ENCODE assay signal across 22 cellular contexts in the genomic region with DNA sequence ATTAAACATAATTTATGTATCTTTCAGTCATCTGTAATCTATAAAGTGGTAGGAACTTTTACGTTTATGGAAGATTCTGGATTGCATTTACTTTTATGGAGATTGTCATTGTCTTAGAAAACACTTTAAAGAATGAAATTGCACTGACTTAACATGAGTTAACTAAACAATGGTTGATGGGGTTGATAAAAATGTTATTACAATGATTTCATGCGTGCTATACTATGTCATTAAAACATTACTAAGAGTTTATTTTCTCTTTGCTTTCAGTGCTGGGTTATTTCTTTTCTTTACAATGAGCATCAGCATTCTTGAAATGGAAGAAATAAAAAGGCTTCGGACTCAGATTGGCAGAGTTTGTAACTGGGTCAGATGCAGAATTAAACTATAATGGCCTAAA.
DNase-seq lines count a peak whose midpoint lies in the region; ATAC-seq and TF ChIP-seq lines count a peak whose summit lies in the region.
"Had no signal": no experiment of that assay in that cellular context is flagged by ENCODE, and none has a peak within 500 bp of the region (broad histone marks: within the 10 kb centered on the region; RNA-seq: fewer than 3 reads in every experiment).

No MANE protein-coding gene starts in this region.

- no peaks in the 10 kb centered on the region for H3K9me2 ChIP-seq in SK-N-SH

- no peak overlapping the region for H3K27ac ChIP-seq in SK-N-SH (ENCODE audit: low read depth in 2 of 2, low read length in 1 of 2)
- no peak overlapping the region for H3K27ac ChIP-seq in HEK293 (ENCODE audit: extremely low read depth, low read depth, low read length)
- peak overlapping the region; percentile 46; the same call in 1 of the 2 replicates for H3K27ac ChIP-seq in VCaP
- H3K27ac ChIP-seq in osteoblast (ENCODE audit: low read depth, low read length) = no peak overlapping the region
- H3K27ac ChIP-seq: 22Rv1; A549; BLaER1 treated with 17β-estradiol and CSF1 and Interleukin-3, amounts not matched to agents 10 nM and 100 nM; C4-2B had no signal

- CTCF ChIA-PET in SK-N-SH (lab: Yijun Ruan, JAX) = interaction anchor here (1.2 kb wide), 2 partner anchors 16 to 435 kb away, joined by 3 to 6 read pairs; no protein-coding TSS in a partner anchor
- CTCF ChIA-PET in HEK293 (lab: Yijun Ruan, JAX) = no interaction called here

- WGBS in SK-N-SH (ENCODE audit: low lambda C conversion rate) = 57% methylated on average over 3 of the region's 3 CpGs

- no peak for ATAC-seq in SK-N-SH treated with all-trans-retinoic acid at 6 μM for 48 hours
- ATAC-seq: A549; CD8-positive, alpha-beta T cell; GM12878 had no signal

- H3K79me2 ChIP-seq in SK-N-SH (ENCODE audit: insufficient read depth) (no peaks in the 10 kb centered on the region), osteoblast (ENCODE audit: insufficient read depth, low read length) (no peaks in the 10 kb centered on the region)

- H3F3A ChIP-seq in SK-N-SH (replicated peaks; ENCODE audit: insufficient read depth) = peaks cover 3% of the 10 kb centered on the region

- no peaks in the 10 kb centered on the region for H4K20me1 ChIP-seq in SK-N-SH (ENCODE audit: insufficient read depth)
- H4K20me1 ChIP-seq in osteoblast (ENCODE audit: insufficient read depth, low read length) = no peaks in the 10 kb centered on the region
- H4K20me1 ChIP-seq: BLaER1 treated with 17β-estradiol and CSF1 and Interleukin-3, amounts not matched to agents 10 nM and 100 nM had no signal

- H3K4me1 ChIP-seq in SK-N-SH (ENCODE audit: control insufficient read depth in 1 of 2, insufficient read depth in 2 of 2, low read depth in 1 of 2, low read length in 1 of 2) (no peaks in the 10 kb centered on the region), HEK293 (ENCODE audit: control insufficient read depth, insufficient read depth, low read length) (no peaks in the 10 kb centered on the region), osteoblast (ENCODE audit: insufficient read depth, low read length) (peaks cover 4% of the 10 kb centered on the region)
- H3K4me1 ChIP-seq: A549, Caco-2 had no signal

- H3K36me3 ChIP-seq in SK-N-SH (replicated peaks in 1 of 2; ENCODE audit: control insufficient read depth in 1 of 2, insufficient read depth in 2 of 2, low read length in 1 of 2) = no peaks in the 10 kb centered on the region
- no peaks in the 10 kb centered on the region for H3K36me3 ChIP-seq in HEK293 (ENCODE audit: control insufficient read depth in 2 of 2, insufficient read depth in 1 of 2, low read length in 2 of 2)
- no peaks in the 10 kb centered on the region for H3K36me3 ChIP-seq in osteoblast (ENCODE audit: insufficient read depth, low read length)
- H3K36me3 ChIP-seq: BLaER1 treated with 17β-estradiol and CSF1 and Interleukin-3, amounts not matched to agents 10 nM and 100 nM had no signal

- no peak for TF ChIP-seq EP300 in SK-N-SH (IDR thresholded peaks at IDR 0.05; ENCODE audit: borderline replicate concordance in 1 of 2, low read depth in 1 of 2, low read length in 1 of 2)

- no peak overlapping the region for H2AFZ ChIP-seq in SK-N-SH (ENCODE audit: low read depth)
- no peak overlapping the region for H2AFZ ChIP-seq in osteoblast (ENCODE audit: low read length)

- no peak overlapping the region for H3K4me2 ChIP-seq in SK-N-SH
- no peak overlapping the region for H3K4me2 ChIP-seq in osteoblast (ENCODE audit: insufficient read depth, low read length)
- H3K4me2 ChIP-seq: A549; BLaER1 treated with 17β-estradiol and CSF1 and Interleukin-3, amounts not matched to agents 10 nM and 100 nM had no signal

- H3K9ac ChIP-seq in SK-N-SH = no peak overlapping the region
- H3K9ac ChIP-seq: BLaER1 treated with 17β-estradiol and CSF1 and Interleukin-3, amounts not matched to agents 10 nM and 100 nM had no signal

- no peak overlapping the region for H3K4me3 ChIP-seq in SK-N-SH (ENCODE audit: low read depth in 2 of 2, low read length in 1 of 2)
- no peak overlapping the region for H3K4me3 ChIP-seq in HEK293 (ENCODE audit: low read depth, low read length)
- no peak overlapping the region for H3K4me3 ChIP-seq in osteoblast (ENCODE audit: insufficient read depth, low read length)
- H3K4me3 ChIP-seq: A549; BLaER1 treated with 17β-estradiol and CSF1 and Interleukin-3, amounts not matched to agents 10 nM and 100 nM; GM12878 had no signal

- POLR2A ChIA-PET in SK-N-SH (lab: Yijun Ruan, JAX) (no interaction called here), HEK293 (lab: Yijun Ruan, JAX) (no interaction called here)

- in situ Hi-C loops in GM13976 (cut with MboI; ENCODE audit: low sequenced_read_pairs, unreplicated experiment) = no loop called here

- H3K9me3 ChIP-seq in SK-N-SH (no peaks in the 10 kb centered on the region), HEK293 (ENCODE audit: control insufficient read depth, insufficient read depth, low read depth, low read length) (no peaks in the 10 kb centered on the region), osteoblast (ENCODE audit: low read depth, low read length) (no peaks in the 10 kb centered on the region)
- H3K9me3 ChIP-seq: A549; BLaER1 treated with 17β-estradiol and CSF1 and Interleukin-3, amounts not matched to agents 10 nM and 100 nM; Caco-2 had no signal

- TF ChIP-seq CTCF in SK-N-SH (IDR thresholded peaks at IDR 0.05) (no peak), HEK293 (tag by site-specific recombination; IDR thresholded peaks at IDR 0.05) (no peak), VCaP (conservative IDR thresholded peaks at IDR 0.05) (no peak), osteoblast (IDR thresholded peaks at IDR 0.05; ENCODE audit: extremely low read depth, low read depth, low read length) (no peak), GM13976 (IDR thresholded peaks at IDR 0.05; ENCODE audit: borderline replicate concordance, control extremely low read depth, extremely low read depth, insufficient read depth, missing control alignments) (no peak)

- no peak for DNase-seq in SK-N-SH
- peak; percentile 76 for DNase-seq in osteoblast (ENCODE audit: insufficient read length, low spot score, missing footprints)
- DNase-seq in iPS-NIHi7 (ENCODE audit: extremely low spot score) = no peak
- DNase-seq in GM13976 (ENCODE audit: low spot score) = no peak
- DNase-seq: AML-193; Caco-2; Calu3; CD4-positive, alpha-beta T cell; CD8-positive, alpha-beta T cell; DMS53; DMS79; DND-41; EL; GDM1 had no signal

- H3K27me3 ChIP-seq in SK-N-SH (ENCODE audit: insufficient read depth) (no peaks in the 10 kb centered on the region), osteoblast (ENCODE audit: insufficient read depth, low read length) (no peaks in the 10 kb centered on the region)
- H3K27me3 ChIP-seq: BLaER1 treated with 17β-estradiol and CSF1 and Interleukin-3, amounts not matched to agents 10 nM and 100 nM had no signal

- TF ChIP-seq RAD21 in SK-N-SH (IDR thresholded peaks at IDR 0.05; ENCODE audit: low read length) = no peak

TF ChIP-seq in SK-N-SH treated with all-trans-retinoic acid at 6 μM for 48 hours, 23 proteins besides CTCF, POLR2A, EP300 and RAD21 (continues in another document):
- TF ChIP-seq ISL1 (CRISPR knock-in tag; IDR thresholded peaks at IDR 0.05) (peak; percentile 55), ZNF8 (CRISPR knock-in tag; IDR thresholded peaks at IDR 0.05) (no peak)
- TF ChIP-seq, protein P1, sequence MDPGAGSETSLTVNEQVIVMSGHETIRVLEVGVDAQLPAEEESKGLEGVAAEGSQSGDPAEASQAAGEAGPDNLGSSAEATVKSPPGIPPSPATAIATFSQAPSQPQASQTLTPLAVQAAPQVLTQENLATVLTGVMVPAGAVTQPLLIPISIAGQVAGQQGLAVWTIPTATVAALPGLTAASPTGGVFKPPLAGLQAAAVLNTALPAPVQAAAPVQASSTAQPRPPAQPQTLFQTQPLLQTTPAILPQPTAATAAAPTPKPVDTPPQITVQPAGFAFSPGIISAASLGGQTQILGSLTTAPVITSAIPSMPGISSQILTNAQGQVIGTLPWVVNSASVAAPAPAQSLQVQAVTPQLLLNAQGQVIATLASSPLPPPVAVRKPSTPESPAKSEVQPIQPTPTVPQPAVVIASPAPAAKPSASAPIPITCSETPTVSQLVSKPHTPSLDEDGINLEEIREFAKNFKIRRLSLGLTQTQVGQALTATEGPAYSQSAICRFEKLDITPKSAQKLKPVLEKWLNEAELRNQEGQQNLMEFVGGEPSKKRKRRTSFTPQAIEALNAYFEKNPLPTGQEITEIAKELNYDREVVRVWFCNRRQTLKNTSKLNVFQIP (CRISPR knock-in tag; IDR thresholded peaks at IDR 0.05; ENCODE audit: borderline replicate concordance, low read depth) = no peak

TF ChIP-seq in SK-N-SH, 30 proteins besides CTCF, POLR2A, EP300 and RAD21 (continues in another document):
- TF ChIP-seq TAF1 (IDR thresholded peaks at IDR 0.05; ENCODE audit: borderline replicate concordance, low read depth, low read length) (no peak), MEF2A (IDR thresholded peaks at IDR 0.05; ENCODE audit: borderline replicate concordance, low read depth) (no peak), JUND (IDR thresholded peaks at IDR 0.05) (no peak), FOXJ3 (CRISPR knock-in tag; IDR thresholded peaks at IDR 0.05) (no peak), FOXM1 (IDR thresholded peaks at IDR 0.05; ENCODE audit: low read depth) (no peak), RXRA (IDR thresholded peaks at IDR 0.05; ENCODE audit: borderline replicate concordance, low read depth) (no peak)

TF ChIP-seq in HEK293, 187 proteins besides CTCF, POLR2A, EP300 and RAD21 (continues in another document):
- TF ChIP-seq ZNF658 (tag by site-specific recombination; IDR thresholded peaks at IDR 0.05) = no peak
- TF ChIP-seq MZF1 (tag by site-specific recombination; IDR thresholded peaks at IDR 0.05; ENCODE audit: borderline replicate concordance) = no peak
- TF ChIP-seq FEZF1 (tag by site-specific recombination; IDR thresholded peaks at IDR 0.05) = peak; percentile 75
- TF ChIP-seq, protein P2, sequence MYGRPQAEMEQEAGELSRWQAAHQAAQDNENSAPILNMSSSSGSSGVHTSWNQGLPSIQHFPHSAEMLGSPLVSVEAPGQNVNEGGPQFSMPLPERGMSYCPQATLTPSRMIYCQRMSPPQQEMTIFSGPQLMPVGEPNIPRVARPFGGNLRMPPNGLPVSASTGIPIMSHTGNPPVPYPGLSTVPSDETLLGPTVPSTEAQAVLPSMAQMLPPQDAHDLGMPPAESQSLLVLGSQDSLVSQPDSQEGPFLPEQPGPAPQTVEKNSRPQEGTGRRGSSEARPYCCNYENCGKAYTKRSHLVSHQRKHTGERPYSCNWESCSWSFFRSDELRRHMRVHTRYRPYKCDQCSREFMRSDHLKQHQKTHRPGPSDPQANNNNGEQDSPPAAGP (tag by site-specific recombination; IDR thresholded peaks at IDR 0.05) = no peak
- TF ChIP-seq WT1 (tag by site-specific recombination; IDR thresholded peaks at IDR 0.05) = peak; percentile 52; the same call in 1 of the 2 replicates
- TF ChIP-seq ZNF112 (tag by site-specific recombination; IDR thresholded peaks at IDR 0.05) = no peak
- no peak for TF ChIP-seq KLF9 (tag by site-specific recombination; IDR thresholded peaks at IDR 0.05; ENCODE audit: low read depth)
- TF ChIP-seq ZNF544 (tag by site-specific recombination; IDR thresholded peaks at IDR 0.05) = no peak
